Comparison of ENCODE assay signal across 10 cellular contexts in the genomic region with DNA sequence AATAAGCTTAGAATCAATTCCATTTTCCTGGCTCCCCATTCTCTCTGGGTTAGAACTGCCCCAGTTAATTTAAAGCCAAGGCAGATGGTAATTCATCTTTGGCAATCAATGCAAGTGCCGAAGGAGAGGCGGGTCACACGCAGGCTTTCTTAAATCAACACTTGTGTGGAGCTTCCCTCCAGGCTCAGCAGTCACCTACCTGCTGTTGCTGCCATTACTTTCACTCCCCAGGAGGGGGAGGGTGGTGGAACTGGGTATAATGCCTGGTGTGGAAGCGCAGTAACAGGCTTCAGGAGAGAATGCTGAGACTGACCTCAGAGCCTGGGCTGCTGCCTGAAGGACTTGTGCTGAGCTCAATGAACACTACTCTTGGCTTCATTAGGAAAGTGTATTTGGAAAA. TPM values are rescaled to one million over a fixed set of nuclear protein-coding genes. Genes with fewer than 3 reads are reported as not detected.
DNase-seq lines count a peak whose midpoint lies in the region; ATAC-seq and TF ChIP-seq lines count a peak whose summit lies in the region.
"Had no signal": no experiment of that assay in that cellular context is flagged by ENCODE, and none has a peak within 500 bp of the region (broad histone marks: within the 10 kb centered on the region; RNA-seq: fewer than 3 reads in every experiment).

No MANE protein-coding gene starts in this region.

- TF ChIP-seq CTCF in gastrocnemius medialis (IDR thresholded peaks at IDR 0.05 in 4 of 5, conservative IDR thresholded peaks at IDR 0.05 in 1 of 5), result peak in 1 of 5 experiments; percentile 28

- no peaks in the 10 kb centered on the region for H3K36me3 ChIP-seq in gastrocnemius medialis

- H3K4me1 ChIP-seq in gastrocnemius medialis, result peaks cover 10 to 12% of the 10 kb centered on the region in 2 donors

- ATAC-seq in HG02884 (IDR thresholded peaks at IDR 0.05; ENCODE audit: unreplicated experiment) (peak; percentile 48), SK-N-SH treated with all-trans-retinoic acid at 6 μM for 48 hours (peak; percentile 63; the same call in 2 of the 3 replicates), gastrocnemius medialis (no peak), HG03108 (IDR thresholded peaks at IDR 0.05; ENCODE audit: unreplicated experiment) (no peak), HG03432 (IDR thresholded peaks at IDR 0.05; ENCODE audit: unreplicated experiment) (no peak)

- DNase-seq in COR-L47 (lab: John Stamatoyannopoulos, UW), result peak; percentile 23
- peak; percentile 82 for DNase-seq in iPS-NIHi7 (ENCODE audit: extremely low spot score)
- no peak for DNase-seq in gastrocnemius medialis
- no peak for DNase-seq in GF-D8 (lab: John Stamatoyannopoulos, UW)
- DNase-seq: NCI-H446 had no signal

- H3K4me3 ChIP-seq in gastrocnemius medialis, result no peak overlapping the region

- in situ Hi-C loops in gastrocnemius medialis (cut with MboI; ENCODE audit: low sequenced_read_pairs in 4 of 4), result no loop called here

- H3K9me3 ChIP-seq in gastrocnemius medialis, result no peaks in the 10 kb centered on the region

- H3K27ac ChIP-seq in gastrocnemius medialis, result no peak overlapping the region

- no peak for TF ChIP-seq POLR2A in gastrocnemius medialis (IDR thresholded peaks at IDR 0.05)

- H3K27me3 ChIP-seq in gastrocnemius medialis, result no peaks in the 10 kb centered on the region

- intact Hi-C loops in gastrocnemius medialis (cut with DNase I; ENCODE audit: low total_unique reads), result no loop called here

TF ChIP-seq in SK-N-SH treated with all-trans-retinoic acid at 6 μM for 48 hours, 23 proteins besides CTCF, POLR2A, EP300 and RAD21:
- TF ChIP-seq, protein P1, sequence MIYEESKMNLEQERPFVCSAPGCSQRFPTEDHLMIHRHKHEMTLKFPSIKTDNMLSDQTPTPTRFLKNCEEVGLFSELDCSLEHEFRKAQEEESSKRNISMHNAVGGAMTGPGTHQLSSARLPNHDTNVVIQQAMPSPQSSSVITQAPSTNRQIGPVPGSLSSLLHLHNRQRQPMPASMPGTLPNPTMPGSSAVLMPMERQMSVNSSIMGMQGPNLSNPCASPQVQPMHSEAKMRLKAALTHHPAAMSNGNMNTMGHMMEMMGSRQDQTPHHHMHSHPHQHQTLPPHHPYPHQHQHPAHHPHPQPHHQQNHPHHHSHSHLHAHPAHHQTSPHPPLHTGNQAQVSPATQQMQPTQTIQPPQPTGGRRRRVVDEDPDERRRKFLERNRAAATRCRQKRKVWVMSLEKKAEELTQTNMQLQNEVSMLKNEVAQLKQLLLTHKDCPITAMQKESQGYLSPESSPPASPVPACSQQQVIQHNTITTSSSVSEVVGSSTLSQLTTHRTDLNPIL (CRISPR knock-in tag; IDR thresholded peaks at IDR 0.05; ENCODE audit: low read depth), result no peak
- TF ChIP-seq GLIS3 (CRISPR knock-in tag; IDR thresholded peaks at IDR 0.05) (no peak), ZFP3 (CRISPR knock-in tag; IDR thresholded peaks at IDR 0.05) (no peak), CSDC2 (CRISPR knock-in tag; IDR thresholded peaks at IDR 0.05) (no peak), ARNTL (CRISPR knock-in tag; IDR thresholded peaks at IDR 0.05; ENCODE audit: borderline replicate concordance, low read depth) (no peak), ZNF8 (CRISPR knock-in tag; IDR thresholded peaks at IDR 0.05) (no peak), ZC3H10 (CRISPR knock-in tag; IDR thresholded peaks at IDR 0.05) (no peak), PPARA (CRISPR knock-in tag; IDR thresholded peaks at IDR 0.05; ENCODE audit: borderline replicate concordance) (no peak)
- TF ChIP-seq, protein P2, sequence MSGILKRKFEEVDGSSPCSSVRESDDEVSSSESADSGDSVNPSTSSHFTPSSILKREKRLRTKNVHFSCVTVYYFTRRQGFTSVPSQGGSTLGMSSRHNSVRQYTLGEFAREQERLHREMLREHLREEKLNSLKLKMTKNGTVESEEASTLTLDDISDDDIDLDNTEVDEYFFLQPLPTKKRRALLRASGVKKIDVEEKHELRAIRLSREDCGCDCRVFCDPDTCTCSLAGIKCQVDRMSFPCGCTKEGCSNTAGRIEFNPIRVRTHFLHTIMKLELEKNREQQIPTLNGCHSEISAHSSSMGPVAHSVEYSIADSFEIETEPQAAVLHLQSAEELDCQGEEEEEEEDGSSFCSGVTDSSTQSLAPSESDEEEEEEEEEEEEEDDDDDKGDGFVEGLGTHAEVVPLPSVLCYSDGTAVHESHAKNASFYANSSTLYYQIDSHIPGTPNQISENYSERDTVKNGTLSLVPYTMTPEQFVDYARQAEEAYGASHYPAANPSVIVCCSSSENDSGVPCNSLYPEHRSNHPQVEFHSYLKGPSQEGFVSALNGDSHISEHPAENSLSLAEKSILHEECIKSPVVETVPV (CRISPR knock-in tag; IDR thresholded peaks at IDR 0.05), result no peak
- TF ChIP-seq, protein P3, sequence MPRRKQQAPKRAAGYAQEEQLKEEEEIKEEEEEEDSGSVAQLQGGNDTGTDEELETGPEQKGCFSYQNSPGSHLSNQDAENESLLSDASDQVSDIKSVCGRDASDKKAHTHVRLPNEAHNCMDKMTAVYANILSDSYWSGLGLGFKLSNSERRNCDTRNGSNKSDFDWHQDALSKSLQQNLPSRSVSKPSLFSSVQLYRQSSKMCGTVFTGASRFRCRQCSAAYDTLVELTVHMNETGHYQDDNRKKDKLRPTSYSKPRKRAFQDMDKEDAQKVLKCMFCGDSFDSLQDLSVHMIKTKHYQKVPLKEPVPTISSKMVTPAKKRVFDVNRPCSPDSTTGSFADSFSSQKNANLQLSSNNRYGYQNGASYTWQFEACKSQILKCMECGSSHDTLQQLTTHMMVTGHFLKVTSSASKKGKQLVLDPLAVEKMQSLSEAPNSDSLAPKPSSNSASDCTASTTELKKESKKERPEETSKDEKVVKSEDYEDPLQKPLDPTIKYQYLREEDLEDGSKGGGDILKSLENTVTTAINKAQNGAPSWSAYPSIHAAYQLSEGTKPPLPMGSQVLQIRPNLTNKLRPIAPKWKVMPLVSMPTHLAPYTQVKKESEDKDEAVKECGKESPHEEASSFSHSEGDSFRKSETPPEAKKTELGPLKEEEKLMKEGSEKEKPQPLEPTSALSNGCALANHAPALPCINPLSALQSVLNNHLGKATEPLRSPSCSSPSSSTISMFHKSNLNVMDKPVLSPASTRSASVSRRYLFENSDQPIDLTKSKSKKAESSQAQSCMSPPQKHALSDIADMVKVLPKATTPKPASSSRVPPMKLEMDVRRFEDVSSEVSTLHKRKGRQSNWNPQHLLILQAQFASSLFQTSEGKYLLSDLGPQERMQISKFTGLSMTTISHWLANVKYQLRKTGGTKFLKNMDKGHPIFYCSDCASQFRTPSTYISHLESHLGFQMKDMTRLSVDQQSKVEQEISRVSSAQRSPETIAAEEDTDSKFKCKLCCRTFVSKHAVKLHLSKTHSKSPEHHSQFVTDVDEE (CRISPR knock-in tag; IDR thresholded peaks at IDR 0.05), result no peak
- TF ChIP-seq, protein P4, sequence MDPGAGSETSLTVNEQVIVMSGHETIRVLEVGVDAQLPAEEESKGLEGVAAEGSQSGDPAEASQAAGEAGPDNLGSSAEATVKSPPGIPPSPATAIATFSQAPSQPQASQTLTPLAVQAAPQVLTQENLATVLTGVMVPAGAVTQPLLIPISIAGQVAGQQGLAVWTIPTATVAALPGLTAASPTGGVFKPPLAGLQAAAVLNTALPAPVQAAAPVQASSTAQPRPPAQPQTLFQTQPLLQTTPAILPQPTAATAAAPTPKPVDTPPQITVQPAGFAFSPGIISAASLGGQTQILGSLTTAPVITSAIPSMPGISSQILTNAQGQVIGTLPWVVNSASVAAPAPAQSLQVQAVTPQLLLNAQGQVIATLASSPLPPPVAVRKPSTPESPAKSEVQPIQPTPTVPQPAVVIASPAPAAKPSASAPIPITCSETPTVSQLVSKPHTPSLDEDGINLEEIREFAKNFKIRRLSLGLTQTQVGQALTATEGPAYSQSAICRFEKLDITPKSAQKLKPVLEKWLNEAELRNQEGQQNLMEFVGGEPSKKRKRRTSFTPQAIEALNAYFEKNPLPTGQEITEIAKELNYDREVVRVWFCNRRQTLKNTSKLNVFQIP (CRISPR knock-in tag; IDR thresholded peaks at IDR 0.05; ENCODE audit: borderline replicate concordance, low read depth), result no peak

RNA-seq across cellular contexts. Expression of a gene that starts 19.2 kb away (rescaled TPM):
- 1 to 10 TPM in 2 of 4 donors, not detected in 2; 1.4 to 4.4 TPM for total RNA-seq in gastrocnemius medialis
- total RNA-seq: astrocyte had no signal

Comparison
In these comparisons a context has a peak if more than half of its experiments do, and no peak if none do; other contexts are left out.
1. DNase-seq: peak in COR-L47 (single experiment) and iPS-NIHi7 (single experiment); none in gastrocnemius medialis (0 of 2) and GF-D8 (single experiment).
2. ATAC-seq: peak in HG02884 (single experiment) and SK-N-SH treated with all-trans-retinoic acid at 6 μM for 48 hours (single experiment); none in gastrocnemius medialis (0 of 2), HG03108 (single experiment) and HG03432 (single experiment).